Comparison of ENCODE assay signal across 11 cellular contexts in the genomic region with DNA sequence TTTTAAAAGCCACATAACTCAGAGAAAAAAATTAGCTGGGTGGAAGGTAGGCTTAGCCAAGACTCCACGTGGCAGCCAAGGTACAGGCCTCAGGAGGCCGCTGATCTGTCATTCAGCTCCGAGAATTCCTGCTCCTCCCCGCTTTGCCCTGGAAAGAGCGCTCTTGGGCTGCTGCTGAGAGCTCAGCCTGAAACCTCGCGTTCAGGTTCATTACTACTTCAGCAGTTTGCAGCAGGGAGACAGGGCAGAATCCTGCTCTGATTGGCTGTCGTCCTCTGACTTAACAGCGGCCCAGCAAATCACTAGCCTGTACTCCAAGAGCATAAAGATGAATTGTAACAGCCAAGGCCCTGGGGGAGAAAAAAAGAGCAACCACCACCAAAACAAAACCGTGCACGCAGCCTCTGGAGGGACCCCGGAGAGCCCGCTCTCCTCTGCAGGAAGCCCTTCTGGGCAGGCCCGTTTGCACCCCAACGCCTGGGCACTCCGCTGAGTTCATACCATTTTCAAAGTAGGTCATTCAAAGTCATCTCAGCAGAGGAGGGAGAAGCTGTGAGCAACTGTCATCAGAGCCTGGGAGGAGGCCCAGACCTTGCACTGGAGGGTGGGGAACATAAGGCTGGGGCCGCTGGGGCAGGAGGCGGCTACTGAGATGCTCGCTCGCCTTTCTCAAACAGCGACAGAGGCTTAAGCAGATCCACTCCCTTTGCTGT. TPM values are rescaled to one million over a fixed set of nuclear protein-coding genes. Genes with fewer than 3 reads are reported as not detected.
DNase-seq lines count a peak whose midpoint lies in the region; ATAC-seq and TF ChIP-seq lines count a peak whose summit lies in the region.
"Had no signal": no experiment of that assay in that cellular context is flagged by ENCODE, and none has a peak within 500 bp of the region (broad histone marks: within the 10 kb centered on the region; RNA-seq: fewer than 3 reads in every experiment).

No MANE protein-coding gene starts in this region.

- no peaks in the 10 kb centered on the region for H3K36me3 Mint-ChIP-seq in naive thymus-derived CD4-positive, alpha-beta T cell

- H3K36me3 ChIP-seq in HCT116 (ENCODE audit: control insufficient read depth in 1 of 2, insufficient read depth in 2 of 2, low read length in 2 of 2) (no peaks in the 10 kb centered on the region), breast epithelium (no peaks in the 10 kb centered on the region)
- no peaks in the 10 kb centered on the region for H3K36me3 ChIP-seq in naive thymus-derived CD4-positive, alpha-beta T cell (ENCODE audit: control insufficient read depth in 2 of 3, insufficient read depth in 3 of 3, low read length in 3 of 3)
- H3K36me3 ChIP-seq: BLaER1 treated with 17β-estradiol and CSF1 and Interleukin-3, amounts not matched to agents 10 nM and 100 nM had no signal

- no peak overlapping the region for H3K27ac Mint-ChIP-seq in naive thymus-derived CD4-positive, alpha-beta T cell

- TF ChIP-seq CTCF in HCT116 (IDR thresholded peaks at IDR 0.05 in 2 of 3, conservative IDR thresholded peaks at IDR 0.05 in 1 of 3; ENCODE audit: borderline replicate concordance in 1 of 3, insufficient read depth in 1 of 3, low read depth in 2 of 3, low read length in 2 of 3) (no peak), omental fat pad (IDR thresholded peaks at IDR 0.05) (no peak), breast epithelium (IDR thresholded peaks at IDR 0.05) (no peak)

- intact Hi-C loops in HCT116 (cut with micrococcal nuclease) (no loop called here), breast epithelium (cut with DNase I; ENCODE audit: low total_unique reads) (no loop called here)
- intact Hi-C loops in naive thymus-derived CD4-positive, alpha-beta T cell (cut with micrococcal nuclease), result no loop called here

- H3K27ac ChIP-seq in HCT116 (ENCODE audit: low read depth, low read length) (no peak overlapping the region), caudate nucleus (ENCODE audit: low read depth, low read length) (peak overlapping the region; percentile 79), breast epithelium (no peak overlapping the region)
- no peak overlapping the region for H3K27ac ChIP-seq in naive thymus-derived CD4-positive, alpha-beta T cell (ENCODE audit: low read depth, low read length)
- H3K27ac ChIP-seq: BLaER1 treated with 17β-estradiol and CSF1 and Interleukin-3, amounts not matched to agents 10 nM and 100 nM; RWPE1 had no signal

- H3K27me3 ChIP-seq in HCT116 (ENCODE audit: insufficient read depth, low read length), result no peaks in the 10 kb centered on the region
- H3K27me3 ChIP-seq in breast epithelium, result no peaks in the 10 kb centered on the region
- H3K27me3 ChIP-seq in naive thymus-derived CD4-positive, alpha-beta T cell (ENCODE audit: control insufficient read depth in 2 of 2, insufficient read depth in 2 of 2, low read length in 2 of 2), result no peaks in the 10 kb centered on the region
- H3K27me3 ChIP-seq: BLaER1 treated with 17β-estradiol and CSF1 and Interleukin-3, amounts not matched to agents 10 nM and 100 nM had no signal

- no peak overlapping the region for H3K9ac ChIP-seq in HCT116 (ENCODE audit: low read length)
- H3K9ac ChIP-seq: BLaER1 treated with 17β-estradiol and CSF1 and Interleukin-3, amounts not matched to agents 10 nM and 100 nM had no signal

- no TSS peak for BruUV-seq in HCT116 (replicated peaks; lab: Mats Ljungman, UMichigan)

- no peaks in the 10 kb centered on the region for H4K20me1 ChIP-seq in HCT116 (ENCODE audit: insufficient read depth)
- H4K20me1 ChIP-seq: BLaER1 treated with 17β-estradiol and CSF1 and Interleukin-3, amounts not matched to agents 10 nM and 100 nM had no signal

- DNase-seq in HCT116 (ENCODE audit: low read depth, low spot score), result no peak
- DNase-seq in caudate nucleus (lab: John Stamatoyannopoulos, UW), result peak in 59 of 61 donors; percentile 17 to 97 (median 79)
- DNase-seq in hippocampal formation (lab: John Stamatoyannopoulos, UW), result peak; percentile 65 to 72
- no peak for DNase-seq in omental fat pad (ENCODE audit: low spot score)
- DNase-seq in breast epithelium (ENCODE audit: low spot score in 2 of 2), result no peak
- no peak for DNase-seq in naive thymus-derived CD4-positive, alpha-beta T cell
- DNase-seq: stimulated activated naive CD4-positive, alpha-beta T cell treated with Interleukin-2 at 50 U/mL for 16 hours had no signal

- H3K9me2 ChIP-seq in HCT116 (ENCODE audit: insufficient read depth), result no peaks in the 10 kb centered on the region

- POLR2A ChIA-PET in HCT116 (lab: Charles Lee), result no interaction called here
- POLR2A ChIA-PET in naive thymus-derived CD4-positive, alpha-beta T cell (lab: Charles Lee), result no interaction called here

- no peak overlapping the region for H3K4me3 Mint-ChIP-seq in naive thymus-derived CD4-positive, alpha-beta T cell

- no peak for TF ChIP-seq RAD21 in HCT116 (IDR thresholded peaks at IDR 0.05; ENCODE audit: low read depth)

- CTCF ChIA-PET in HCT116 (lab: Charles Lee), result interaction anchor here (0.8 kb wide), 1 partner anchor 41 kb away, joined by 3 read pairs; no protein-coding TSS in a partner anchor
- CTCF ChIA-PET in naive thymus-derived CD4-positive, alpha-beta T cell (lab: Charles Lee), result no interaction called here

- ATAC-seq in HCT116 (peak; percentile 38; the same call in 1 of the 2 replicates), omental fat pad (ENCODE audit: low FRiP score) (peak; percentile 40), GM21529 (IDR thresholded peaks at IDR 0.05; ENCODE audit: unreplicated experiment) (no peak), HG02981 (IDR thresholded peaks at IDR 0.05; ENCODE audit: unreplicated experiment) (no peak)
- ATAC-seq in naive thymus-derived CD4-positive, alpha-beta T cell, result no peak

- no peak overlapping the region for H3K4me2 ChIP-seq in HCT116 (ENCODE audit: low read length)
- H3K4me2 ChIP-seq: BLaER1 treated with 17β-estradiol and CSF1 and Interleukin-3, amounts not matched to agents 10 nM and 100 nM had no signal

- RAD21 ChIA-PET in HCT116 (lab: Charles Lee; ENCODE audit: low non-redundant PET in 1 of 2, low total read pairs in 2 of 2, uncharacterized antibody in 2 of 2, unreplicated experiment in 2 of 2), result no interaction called here

- no peak overlapping the region for H2AFZ ChIP-seq in HCT116 (ENCODE audit: low read depth, low read length, poor library complexity, severe bottlenecking)

- no peak overlapping the region for H3K4me3 ChIP-seq in HCT116 (replicated peaks in 1 of 2; ENCODE audit: low read depth in 1 of 2, low read length in 2 of 2)
- H3K4me3 ChIP-seq in breast epithelium, result no peak overlapping the region
- no peak overlapping the region for H3K4me3 ChIP-seq in naive thymus-derived CD4-positive, alpha-beta T cell (ENCODE audit: low read length)
- H3K4me3 ChIP-seq: BLaER1 treated with 17β-estradiol and CSF1 and Interleukin-3, amounts not matched to agents 10 nM and 100 nM had no signal

- no peaks in the 10 kb centered on the region for H3K79me2 ChIP-seq in HCT116 (ENCODE audit: insufficient read depth, low read length)

- no peaks in the 10 kb centered on the region for H3K9me3 Mint-ChIP-seq in naive thymus-derived CD4-positive, alpha-beta T cell

- peaks cover 0 to 8% of the 10 kb centered on the region in 2 experiments; a peak in 2 of 4 replicates for H3K4me1 ChIP-seq in HCT116 (ENCODE audit: control insufficient read depth in 1 of 2, insufficient read depth in 2 of 2, low read length in 2 of 2)
- no peaks in the 10 kb centered on the region for H3K4me1 ChIP-seq in breast epithelium
- no peaks in the 10 kb centered on the region for H3K4me1 ChIP-seq in naive thymus-derived CD4-positive, alpha-beta T cell (ENCODE audit: control insufficient read depth in 2 of 2, insufficient read depth in 2 of 2, low read length in 2 of 2)

- peaks cover 0 to 6% (median 0%) of the 10 kb centered on the region in 7 donors for H3K4me1 Mint-ChIP-seq in naive thymus-derived CD4-positive, alpha-beta T cell

- no peak for TF ChIP-seq POLR2A in HCT116 (IDR thresholded peaks at IDR 0.05; ENCODE audit: borderline replicate concordance, extremely low read depth, insufficient read depth, insufficient read length)
- no peak for TF ChIP-seq POLR2A in breast epithelium (IDR thresholded peaks at IDR 0.05)

- no peaks in the 10 kb centered on the region for H3K9me3 ChIP-seq in HCT116 (ENCODE audit: control insufficient read depth in 1 of 2, insufficient read depth in 1 of 2, low read depth in 1 of 2, low read length in 2 of 2)
- no peaks in the 10 kb centered on the region for H3K9me3 ChIP-seq in breast epithelium
- H3K9me3 ChIP-seq in naive thymus-derived CD4-positive, alpha-beta T cell (ENCODE audit: control insufficient read depth in 2 of 3, low read length in 3 of 3), result no peaks in the 10 kb centered on the region

- peaks cover 0 to 21% (median 0%) of the 10 kb centered on the region in 5 donors for H3K27me3 Mint-ChIP-seq in naive thymus-derived CD4-positive, alpha-beta T cell

TF ChIP-seq in HCT116, 20 proteins besides CTCF, POLR2A, EP300 and RAD21 (continues in another document):
- TF ChIP-seq EZH2phosphoT487 (IDR thresholded peaks at IDR 0.05; ENCODE audit: borderline replicate concordance) (no peak), SRF (IDR thresholded peaks at IDR 0.05; ENCODE audit: low read depth) (no peak), EGR1 (IDR thresholded peaks at IDR 0.05; ENCODE audit: low read depth) (no peak), SP1 (IDR thresholded peaks at IDR 0.05; ENCODE audit: low read depth) (no peak), CBX3 (IDR thresholded peaks at IDR 0.05; ENCODE audit: low read depth) (no peak), YY1 (IDR thresholded peaks at IDR 0.05; ENCODE audit: extremely low read depth, insufficient replicate concordance, low read depth, low read length) (no peak), SIN3A (IDR thresholded peaks at IDR 0.05; ENCODE audit: low read depth) (no peak), EZH2 (IDR thresholded peaks at IDR 0.05) (no peak), ZFX (IDR thresholded peaks at IDR 0.05) (no peak), FOSL1 (IDR thresholded peaks at IDR 0.05; ENCODE audit: low read depth) (no peak), POLR2AphosphoS5 (IDR thresholded peaks at IDR 0.05; ENCODE audit: low read depth, low read length) (no peak), ZNF274 (IDR thresholded peaks at IDR 0.05; ENCODE audit: low read depth, low read length) (no peak), TCF7L2 (IDR thresholded peaks at IDR 0.05; ENCODE audit: borderline replicate concordance, extremely low read depth, insufficient read depth, insufficient read length) (no peak), JUND (IDR thresholded peaks at IDR 0.05) (no peak)
- TF ChIP-seq, protein P1, sequence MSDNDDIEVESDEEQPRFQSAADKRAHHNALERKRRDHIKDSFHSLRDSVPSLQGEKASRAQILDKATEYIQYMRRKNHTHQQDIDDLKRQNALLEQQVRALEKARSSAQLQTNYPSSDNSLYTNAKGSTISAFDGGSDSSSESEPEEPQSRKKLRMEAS (IDR thresholded peaks at IDR 0.05), result no peak

RNA-seq across cellular contexts. Expression of a gene that starts 42.2 kb away (rescaled TPM):
- 21.0 TPM for total RNA-seq in HCT116 (2021; ENCODE audit: unreplicated experiment)
- polyA plus RNA-seq in HCT116 (2012), result 7.9 and 9.7 TPM in 2 replicates
- total RNA-seq in omental fat pad, result 10 to 100 TPM; 26.4 to 46.4 (median 36.1) TPM
- 10 to 100 TPM; 26.7 to 63.2 (median 37.4) TPM for total RNA-seq in breast epithelium
- 10 to 100 TPM; 32.2 to 82.7 (median 47.4) TPM for total RNA-seq in naive thymus-derived CD4-positive, alpha-beta T cell
- polyA plus RNA-seq in naive thymus-derived CD4-positive, alpha-beta T cell, result 1 to 10 TPM; 1.5 to 3.0 TPM

Comparison
In these comparisons a context has a peak if more than half of its experiments do, and no peak if none do; other contexts are left out.
1. ATAC-seq: peak in HCT116 (single experiment) and omental fat pad (single experiment); none in GM21529 (single experiment), HG02981 (single experiment) and naive thymus-derived CD4-positive, alpha-beta T cell (single experiment).
2. DNase-seq: peak in caudate nucleus (59 of 61) and hippocampal formation (2 of 2); none in HCT116 (single experiment), omental fat pad (single experiment), breast epithelium (0 of 2) and naive thymus-derived CD4-positive, alpha-beta T cell (0 of 9).